Comparison of ENCODE assay signal across 2 cellular contexts in the genomic region with DNA sequence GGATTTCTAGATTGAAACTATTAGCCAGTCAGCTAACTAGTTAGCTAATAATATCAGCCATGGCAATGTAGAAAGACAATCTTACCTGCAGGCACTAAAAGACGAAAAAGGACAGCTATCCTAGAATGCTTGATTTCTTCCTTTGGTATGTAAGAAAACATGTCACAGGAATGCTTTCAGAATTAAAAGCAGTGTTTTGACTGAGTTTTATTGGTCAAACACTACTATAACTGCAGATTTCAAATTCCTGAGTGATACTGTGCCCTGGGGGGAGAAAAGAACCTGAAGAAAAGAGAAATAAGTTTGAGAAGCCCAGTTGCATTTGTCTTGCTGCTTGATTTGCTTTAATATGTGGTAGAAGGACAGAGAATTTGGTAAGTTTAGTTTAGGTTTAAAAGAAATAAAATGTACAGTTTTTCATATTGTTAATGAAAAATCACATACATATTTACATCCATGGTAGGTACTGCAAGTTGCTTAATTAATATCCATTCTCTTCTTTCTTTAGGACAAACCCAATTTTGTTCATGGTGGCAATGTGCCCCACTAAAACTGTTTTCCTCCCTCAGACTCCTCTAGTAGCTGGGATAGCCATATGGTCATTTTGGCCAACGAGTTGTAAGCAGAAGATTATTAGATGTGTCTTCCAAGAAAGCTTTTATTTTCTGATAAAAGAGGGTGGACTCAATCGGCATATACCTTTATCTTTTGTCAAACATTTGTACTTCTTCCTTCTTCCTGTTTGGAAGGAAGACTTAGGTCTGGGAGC.
TF ChIP-seq lines count a peak whose summit lies in the region.

No MANE protein-coding gene starts in this region.

TF ChIP-seq in GM23338, 12 proteins besides CTCF, POLR2A, EP300 and RAD21 (continued from another document):
- no peak for TF ChIP-seq JUNB (IDR thresholded peaks at IDR 0.05; ENCODE audit: unreplicated experiment)
- no peak for TF ChIP-seq CREB1 (CRISPR knock-in tag; IDR thresholded peaks at IDR 0.05; ENCODE audit: low read depth)
- no peak for TF ChIP-seq EZH2 (IDR thresholded peaks at IDR 0.05; ENCODE audit: low read depth, unreplicated experiment)

TF ChIP-seq in WTC11, 78 proteins besides CTCF, POLR2A, EP300 and RAD21 (continued from another document):
- TF ChIP-seq, protein P1, sequence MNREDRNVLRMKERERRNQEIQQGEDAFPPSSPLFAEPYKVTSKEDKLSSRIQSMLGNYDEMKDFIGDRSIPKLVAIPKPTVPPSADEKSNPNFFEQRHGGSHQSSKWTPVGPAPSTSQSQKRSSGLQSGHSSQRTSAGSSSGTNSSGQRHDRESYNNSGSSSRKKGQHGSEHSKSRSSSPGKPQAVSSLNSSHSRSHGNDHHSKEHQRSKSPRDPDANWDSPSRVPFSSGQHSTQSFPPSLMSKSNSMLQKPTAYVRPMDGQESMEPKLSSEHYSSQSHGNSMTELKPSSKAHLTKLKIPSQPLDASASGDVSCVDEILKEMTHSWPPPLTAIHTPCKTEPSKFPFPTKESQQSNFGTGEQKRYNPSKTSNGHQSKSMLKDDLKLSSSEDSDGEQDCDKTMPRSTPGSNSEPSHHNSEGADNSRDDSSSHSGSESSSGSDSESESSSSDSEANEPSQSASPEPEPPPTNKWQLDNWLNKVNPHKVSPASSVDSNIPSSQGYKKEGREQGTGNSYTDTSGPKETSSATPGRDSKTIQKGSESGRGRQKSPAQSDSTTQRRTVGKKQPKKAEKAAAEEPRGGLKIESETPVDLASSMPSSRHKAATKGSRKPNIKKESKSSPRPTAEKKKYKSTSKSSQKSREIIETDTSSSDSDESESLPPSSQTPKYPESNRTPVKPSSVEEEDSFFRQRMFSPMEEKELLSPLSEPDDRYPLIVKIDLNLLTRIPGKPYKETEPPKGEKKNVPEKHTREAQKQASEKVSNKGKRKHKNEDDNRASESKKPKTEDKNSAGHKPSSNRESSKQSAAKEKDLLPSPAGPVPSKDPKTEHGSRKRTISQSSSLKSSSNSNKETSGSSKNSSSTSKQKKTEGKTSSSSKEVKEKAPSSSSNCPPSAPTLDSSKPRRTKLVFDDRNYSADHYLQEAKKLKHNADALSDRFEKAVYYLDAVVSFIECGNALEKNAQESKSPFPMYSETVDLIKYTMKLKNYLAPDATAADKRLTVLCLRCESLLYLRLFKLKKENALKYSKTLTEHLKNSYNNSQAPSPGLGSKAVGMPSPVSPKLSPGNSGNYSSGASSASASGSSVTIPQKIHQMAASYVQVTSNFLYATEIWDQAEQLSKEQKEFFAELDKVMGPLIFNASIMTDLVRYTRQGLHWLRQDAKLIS (CRISPR knock-in tag; IDR thresholded peaks at IDR 0.05; ENCODE audit: borderline replicate concordance): no peak
- TF ChIP-seq MYBL2 (CRISPR knock-in tag; IDR thresholded peaks at IDR 0.05): no peak
- no peak for TF ChIP-seq ARID4B (CRISPR knock-in tag; IDR thresholded peaks at IDR 0.05; ENCODE audit: borderline replicate concordance)
- TF ChIP-seq, protein P2, sequence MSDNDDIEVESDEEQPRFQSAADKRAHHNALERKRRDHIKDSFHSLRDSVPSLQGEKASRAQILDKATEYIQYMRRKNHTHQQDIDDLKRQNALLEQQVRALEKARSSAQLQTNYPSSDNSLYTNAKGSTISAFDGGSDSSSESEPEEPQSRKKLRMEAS (CRISPR knock-in tag; IDR thresholded peaks at IDR 0.05): no peak
- no peak for TF ChIP-seq ZNF232 (CRISPR knock-in tag; IDR thresholded peaks at IDR 0.05)
